Comparison of ENCODE assay signal across 27 cellular contexts in genomic region chr5:150585781-150586461, GRCh38. TPM values are rescaled to one million over a fixed set of nuclear protein-coding genes. Genes with fewer than 3 reads are reported as not detected.
A peak's percentile ranks its signal among the peaks of the same experiment; 100 is the strongest.
DNase-seq lines count a peak whose midpoint lies in the region; ATAC-seq, FAIRE-seq and TF ChIP-seq lines count a peak whose summit lies in the region.
"Had no signal": no experiment of that assay in that cellular context is flagged by ENCODE, and none has a peak within 500 bp of the region (broad histone marks: within the 10 kb centered on the region; RNA-seq: fewer than 3 reads in every experiment).

No MANE protein-coding gene starts in this region.

- CTCF ChIA-PET in activated naive CD4-positive, alpha-beta T cell treated with anti-CD3 and anti-CD28 coated beads, Interleukin-2, amount 10 ng/mL, durations not matched to agents 7 days and 5 days (lab: Charles Lee): no interaction called here
- CTCF ChIA-PET in activated CD4-positive, alpha-beta T cell treated with anti-CD3 and anti-CD28 coated beads for 36 hours (lab: Charles Lee): interaction anchor here (1.3 to 1.7 kb wide), 2 partner anchors 9 to 69 kb away, joined by 4 to 5 read pairs; no protein-coding TSS in a partner anchor

- H3K4me3 Mint-ChIP-seq in activated naive CD4-positive, alpha-beta T cell treated with anti-CD3 and anti-CD28 coated beads, Interleukin-2, amount 10 ng/mL, durations not matched to agents 7 days and 5 days: no peak overlapping the region
- no peak overlapping the region for H3K4me3 Mint-ChIP-seq in endodermal cell
- no peak overlapping the region for H3K4me3 Mint-ChIP-seq in activated CD4-positive, alpha-beta T cell treated with anti-CD3 and anti-CD28 coated beads for 36 hours
- H3K4me3 Mint-ChIP-seq: activated CD8-positive, alpha-beta memory T cell treated with anti-CD3 and anti-CD28 coated beads, Interleukin-2, amount 10 ng/mL, durations not matched to agents 7 days and 5 days; CD4-positive, alpha-beta T cell had no signal

- H3K9ac ChIP-seq in endodermal cell (ENCODE audit: extremely low read depth, low read length, poor library complexity, severe bottlenecking) (no peak overlapping the region), mucosa of rectum (ENCODE audit: low read depth in 1 of 2, low read length in 2 of 2) (peak overlapping the region; percentile 60 to 66)
- H3K9ac ChIP-seq: parathyroid adenoma had no signal

- TF ChIP-seq POLR2A in stomach (IDR thresholded peaks at IDR 0.05): no peak

- FAIRE-seq in GM19239 (lab: Jason Lieb, UNC): no peak
- FAIRE-seq: H1, TTC549 had no signal

- H3K36me3 Mint-ChIP-seq in activated naive CD4-positive, alpha-beta T cell treated with anti-CD3 and anti-CD28 coated beads, Interleukin-2, amount 10 ng/mL, durations not matched to agents 7 days and 5 days: no peaks in the 10 kb centered on the region
- H3K36me3 Mint-ChIP-seq in endodermal cell (ENCODE audit: low read depth): no peaks in the 10 kb centered on the region
- no peaks in the 10 kb centered on the region for H3K36me3 Mint-ChIP-seq in activated CD4-positive, alpha-beta T cell treated with anti-CD3 and anti-CD28 coated beads for 36 hours (ENCODE audit: low read depth)
- H3K36me3 Mint-ChIP-seq: activated CD8-positive, alpha-beta memory T cell treated with anti-CD3 and anti-CD28 coated beads, Interleukin-2, amount 10 ng/mL, durations not matched to agents 7 days and 5 days had no signal

- ATAC-seq in activated CD4-positive, alpha-beta T cell treated with anti-CD3 and anti-CD28 coated beads for 36 hours: no peak
- ATAC-seq in HG03378 (IDR thresholded peaks at IDR 0.05; ENCODE audit: unreplicated experiment): no peak
- ATAC-seq: activated CD8-positive, alpha-beta memory T cell treated with anti-CD3 and anti-CD28 coated beads, Interleukin-2, amount 10 ng/mL, durations not matched to agents 7 days and 5 days; esophagus mucosa; gastroesophageal sphincter had no signal

- H3K27ac Mint-ChIP-seq in activated naive CD4-positive, alpha-beta T cell treated with anti-CD3 and anti-CD28 coated beads, Interleukin-2, amount 10 ng/mL, durations not matched to agents 7 days and 5 days: no peak overlapping the region
- no peak overlapping the region for H3K27ac Mint-ChIP-seq in endodermal cell
- H3K27ac Mint-ChIP-seq in activated CD4-positive, alpha-beta T cell treated with anti-CD3 and anti-CD28 coated beads for 36 hours: no peak overlapping the region
- H3K27ac Mint-ChIP-seq: activated CD8-positive, alpha-beta memory T cell treated with anti-CD3 and anti-CD28 coated beads, Interleukin-2, amount 10 ng/mL, durations not matched to agents 7 days and 5 days; activated T-helper 2 cell treated with anti-CD3 and anti-CD28 coated beads, Interferon-gamma antibody, Interleukin-2, Interleukin-4, amounts not matched to agents 10 μg/mL and 5 μg/mL and 100 μg/mL, durations not matched to agents 14 hours and 24 hours and 36 hours; CD4-positive, alpha-beta T cell had no signal

- H3K27ac ChIP-seq in endodermal cell (ENCODE audit: low read depth, low read length) (no peak overlapping the region), mucosa of rectum (ENCODE audit: low read depth in 2 of 2, low read length in 2 of 2) (peak overlapping the region; percentile 85 to 88), stomach (peak overlapping the region in 2 of 5 donors; percentile 18 to 43)
- H3K27ac ChIP-seq: gastroesophageal sphincter, parathyroid adenoma had no signal

- DNase-seq in activated naive CD4-positive, alpha-beta T cell treated with anti-CD3 and anti-CD28 coated beads, Interleukin-2, amount 10 ng/mL, durations not matched to agents 7 days and 5 days: peak; percentile 11
- DNase-seq in activated naive CD4-positive, alpha-beta T cell (lab: John Stamatoyannopoulos, UW): no peak
- DNase-seq in endodermal cell: peak; percentile 36
- peak; percentile 66 for DNase-seq in stomach
- no peak for DNase-seq in activated CD4-positive, alpha-beta T cell treated with anti-CD3 and anti-CD28 coated beads for 36 hours
- no peak for DNase-seq in GM19239 (ENCODE audit: insufficient read length, low spot score)
- DNase-seq: activated CD4-positive, alpha-beta T cell treated with anti-CD3 and anti-CD28 coated beads for 48 hours; activated CD8-positive, alpha-beta memory T cell treated with anti-CD3 and anti-CD28 coated beads, Interleukin-2, amount 10 ng/mL, durations not matched to agents 7 days and 5 days; amniotic stem cell; CD4-positive, alpha-beta T cell; central memory CD4-positive, alpha-beta T cell; DMS153; effector CD4-positive, alpha-beta T cell; GDM1; MG63; NCI-H146; NCI-H2227 treated with DMSO at 0.1 percent for 48 hours; SW 1271 had no signal

- H3K4me3 ChIP-seq in endodermal cell (ENCODE audit: low read length): no peak overlapping the region
- peak overlapping the region; percentile 62 to 80 for H3K4me3 ChIP-seq in mucosa of rectum (ENCODE audit: low read length in 2 of 2)
- H3K4me3 ChIP-seq in stomach: peak overlapping the region in 1 of 4 donors; percentile 11
- H3K4me3 ChIP-seq: gastroesophageal sphincter, MG63, smooth muscle cell had no signal

- H3K4me1 ChIP-seq in endodermal cell (ENCODE audit: control insufficient read depth, insufficient read depth, low read length): peaks cover 12% of the 10 kb centered on the region
- peaks cover 45 to 69% of the 10 kb centered on the region in 2 donors for H3K4me1 ChIP-seq in mucosa of rectum (ENCODE audit: control insufficient read depth in 2 of 2, insufficient read depth in 2 of 2, low read length in 2 of 2)
- peaks cover 20 to 42% (median 32%) of the 10 kb centered on the region in 4 donors for H3K4me1 ChIP-seq in stomach
- H3K4me1 ChIP-seq: parathyroid adenoma had no signal

- H3K27me3 ChIP-seq in endodermal cell (ENCODE audit: control insufficient read depth, insufficient read depth, low read length, poor library complexity, severe bottlenecking): no peaks in the 10 kb centered on the region
- H3K27me3 ChIP-seq in mucosa of rectum (ENCODE audit: control insufficient read depth in 2 of 2, insufficient read depth in 2 of 2, low read length in 2 of 2): no peaks in the 10 kb centered on the region
- no peaks in the 10 kb centered on the region for H3K27me3 ChIP-seq in stomach
- H3K27me3 ChIP-seq: gastroesophageal sphincter, MG63 had no signal

- POLR2A ChIA-PET in activated CD4-positive, alpha-beta T cell treated with anti-CD3 and anti-CD28 coated beads for 36 hours (lab: Charles Lee): no interaction called here

- no peak for TF ChIP-seq CTCF in endodermal cell (conservative IDR thresholded peaks at IDR 0.05)
- TF ChIP-seq CTCF in stomach (IDR thresholded peaks at IDR 0.05): no peak

- 79 to 80% methylated on average over 5 to 12 of the region's 12 CpGs for WGBS in endodermal cell (ENCODE audit: insufficient coverage in 1 of 2, insufficient read length in 1 of 2), 2 experiments
- 38 to 70% (median 58%) methylated on average over 10 to 12 of the region's 12 CpGs for WGBS in stomach, 5 donors

- peaks cover 18% of the 10 kb centered on the region for H3K27me3 Mint-ChIP-seq in activated naive CD4-positive, alpha-beta T cell treated with anti-CD3 and anti-CD28 coated beads, Interleukin-2, amount 10 ng/mL, durations not matched to agents 7 days and 5 days
- H3K27me3 Mint-ChIP-seq in endodermal cell (ENCODE audit: insufficient read depth): no peaks in the 10 kb centered on the region
- peaks cover 2% of the 10 kb centered on the region for H3K27me3 Mint-ChIP-seq in activated CD4-positive, alpha-beta T cell treated with anti-CD3 and anti-CD28 coated beads for 36 hours
- H3K27me3 Mint-ChIP-seq: CD4-positive, alpha-beta T cell had no signal

- no peak for TF ChIP-seq EP300 in stomach (IDR thresholded peaks at IDR 0.05)

- no peaks in the 10 kb centered on the region for H3K4me1 Mint-ChIP-seq in activated naive CD4-positive, alpha-beta T cell treated with anti-CD3 and anti-CD28 coated beads, Interleukin-2, amount 10 ng/mL, durations not matched to agents 7 days and 5 days
- peaks cover 30% of the 10 kb centered on the region for H3K4me1 Mint-ChIP-seq in endodermal cell
- H3K4me1 Mint-ChIP-seq in activated CD4-positive, alpha-beta T cell treated with anti-CD3 and anti-CD28 coated beads for 36 hours: no peaks in the 10 kb centered on the region
- H3K4me1 Mint-ChIP-seq: activated CD8-positive, alpha-beta memory T cell treated with anti-CD3 and anti-CD28 coated beads, Interleukin-2, amount 10 ng/mL, durations not matched to agents 7 days and 5 days had no signal

- H3K36me3 ChIP-seq in endodermal cell (ENCODE audit: control insufficient read depth, insufficient read depth, low read length) (no peaks in the 10 kb centered on the region), mucosa of rectum (ENCODE audit: control insufficient read depth in 2 of 2, insufficient read depth in 2 of 2, low read length in 2 of 2) (no peaks in the 10 kb centered on the region), stomach (no peaks in the 10 kb centered on the region)
- H3K36me3 ChIP-seq: gastroesophageal sphincter, MG63 had no signal

- intact Hi-C loops in stomach (cut with DNase I; ENCODE audit: low total_unique reads): no loop called here
- intact Hi-C loops in activated CD4-positive, alpha-beta T cell treated with anti-CD3 and anti-CD28 coated beads for 36 hours (cut with DNase I, micrococcal nuclease): no loop called here

- H3K9me3 ChIP-seq in endodermal cell (ENCODE audit: control insufficient read depth, low read length) (no peaks in the 10 kb centered on the region), mucosa of rectum (ENCODE audit: control insufficient read depth in 2 of 2, low read length in 2 of 2) (no peaks in the 10 kb centered on the region), stomach (no peaks in the 10 kb centered on the region)
- H3K9me3 ChIP-seq: gastroesophageal sphincter, MG63 had no signal

- H3K9me3 Mint-ChIP-seq in activated naive CD4-positive, alpha-beta T cell treated with anti-CD3 and anti-CD28 coated beads, Interleukin-2, amount 10 ng/mL, durations not matched to agents 7 days and 5 days: no peaks in the 10 kb centered on the region
- no peaks in the 10 kb centered on the region for H3K9me3 Mint-ChIP-seq in endodermal cell
- no peaks in the 10 kb centered on the region for H3K9me3 Mint-ChIP-seq in activated CD4-positive, alpha-beta T cell treated with anti-CD3 and anti-CD28 coated beads for 36 hours (ENCODE audit: low read depth)
- H3K9me3 Mint-ChIP-seq: activated T-helper 2 cell treated with anti-CD3 and anti-CD28 coated beads, Interferon-gamma antibody, Interleukin-2, Interleukin-4, amounts not matched to agents 10 μg/mL and 5 μg/mL and 100 μg/mL, durations not matched to agents 14 hours and 24 hours and 36 hours; CD4-positive, alpha-beta T cell had no signal

RNA-seq across cellular contexts. Expression of gene SYNPO, which starts 54.5 kb away (rescaled TPM):
- total RNA-seq in endodermal cell (1 to 10 TPM; 4.2 to 4.5 TPM), stomach (10 to 100 TPM in 3 of 5 donors, 1 to 10 TPM in 2; 3.7 to 52.7 (median 20.1) TPM)
- 3.8 TPM for polyA plus RNA-seq in endodermal cell (2013, experiment 1 of 2)
- polyA plus RNA-seq in endodermal cell (2013, experiment 2 of 2): 4.6 TPM
- polyA plus RNA-seq in stomach: 10 to 100 TPM; 12.6 to 42.3 (median 23.2) TPM
- under 1 TPM; 0.11 to 0.14 TPM for total RNA-seq in activated CD4-positive, alpha-beta T cell treated with anti-CD3 and anti-CD28 coated beads for 36 hours

Comparison
In these comparisons a context has a peak if more than half of its experiments do, and no peak if none do; other contexts are left out.
1. DNase-seq: peak in activated naive CD4-positive, alpha-beta T cell treated with anti-CD3 and anti-CD28 coated beads, Interleukin-2, amount 10 ng/mL, durations not matched to agents 7 days and 5 days (single experiment), endodermal cell (single experiment) and stomach (single experiment); none in activated naive CD4-positive, alpha-beta T cell (0 of 4), activated CD4-positive, alpha-beta T cell treated with anti-CD3 and anti-CD28 coated beads for 36 hours (single experiment) and GM19239 (single experiment).
2. RNA of gene SYNPO, which starts 54.5 kb away (total RNA-seq): 3.7 to 52.7 TPM in stomach and 4.2 to 4.5 TPM in endodermal cell; 0.11 to 0.14 TPM in activated CD4-positive, alpha-beta T cell treated with anti-CD3 and anti-CD28 coated beads for 36 hours; every median in the first group is over 4 times any median in the second.